In genomic region chr2:46929612-46930011, GRCh38 we compare ENCODE assay signal across 1 cellular context.
TF ChIP-seq lines count a peak whose summit lies in the region.

No MANE protein-coding gene starts in this region.

TF ChIP-seq in GM12878, 131 proteins besides CTCF, POLR2A, EP300 and RAD21 (continued from another document):
- no peak for TF ChIP-seq ZBTB11 (CRISPR knock-in tag; IDR thresholded peaks at IDR 0.05)
- no peak for TF ChIP-seq ELK1 (IDR thresholded peaks at IDR 0.05; ENCODE audit: low read depth, low read length)
- no peak for TF ChIP-seq ZNF217 (IDR thresholded peaks at IDR 0.05)
- TF ChIP-seq MEF2A (IDR thresholded peaks at IDR 0.05; ENCODE audit: insufficient read depth, low read depth, low read length) = no peak
- no peak for TF ChIP-seq MEF2B (IDR thresholded peaks at IDR 0.05; ENCODE audit: partially characterized antibody, poor library complexity, severe bottlenecking)
- no peak for TF ChIP-seq LARP7 (IDR thresholded peaks at IDR 0.05)
- TF ChIP-seq BCL11A (IDR thresholded peaks at IDR 0.05; ENCODE audit: low read depth, low read length) = no peak
- TF ChIP-seq CBX3 (IDR thresholded peaks at IDR 0.05; ENCODE audit: borderline replicate concordance, low read depth) = no peak
- TF ChIP-seq, protein P1, sequence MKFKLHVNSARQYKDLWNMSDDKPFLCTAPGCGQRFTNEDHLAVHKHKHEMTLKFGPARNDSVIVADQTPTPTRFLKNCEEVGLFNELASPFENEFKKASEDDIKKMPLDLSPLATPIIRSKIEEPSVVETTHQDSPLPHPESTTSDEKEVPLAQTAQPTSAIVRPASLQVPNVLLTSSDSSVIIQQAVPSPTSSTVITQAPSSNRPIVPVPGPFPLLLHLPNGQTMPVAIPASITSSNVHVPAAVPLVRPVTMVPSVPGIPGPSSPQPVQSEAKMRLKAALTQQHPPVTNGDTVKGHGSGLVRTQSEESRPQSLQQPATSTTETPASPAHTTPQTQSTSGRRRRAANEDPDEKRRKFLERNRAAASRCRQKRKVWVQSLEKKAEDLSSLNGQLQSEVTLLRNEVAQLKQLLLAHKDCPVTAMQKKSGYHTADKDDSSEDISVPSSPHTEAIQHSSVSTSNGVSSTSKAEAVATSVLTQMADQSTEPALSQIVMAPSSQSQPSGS (IDR thresholded peaks at IDR 0.05; ENCODE audit: low read length) = no peak
- TF ChIP-seq TBL1XR1 (IDR thresholded peaks at IDR 0.05; ENCODE audit: low read depth, low read length) = no peak
- TF ChIP-seq ETV6 (conservative IDR thresholded peaks at IDR 0.05 in 1 of 2, IDR thresholded peaks at IDR 0.05 in 1 of 2; ENCODE audit: borderline replicate concordance in 1 of 2, low read depth in 1 of 2) = no peak
- no peak for TF ChIP-seq MXI1 (IDR thresholded peaks at IDR 0.05; ENCODE audit: low read depth, low read length)
